8 cellular contexts compared by ENCODE assay signal in the genomic region with DNA sequence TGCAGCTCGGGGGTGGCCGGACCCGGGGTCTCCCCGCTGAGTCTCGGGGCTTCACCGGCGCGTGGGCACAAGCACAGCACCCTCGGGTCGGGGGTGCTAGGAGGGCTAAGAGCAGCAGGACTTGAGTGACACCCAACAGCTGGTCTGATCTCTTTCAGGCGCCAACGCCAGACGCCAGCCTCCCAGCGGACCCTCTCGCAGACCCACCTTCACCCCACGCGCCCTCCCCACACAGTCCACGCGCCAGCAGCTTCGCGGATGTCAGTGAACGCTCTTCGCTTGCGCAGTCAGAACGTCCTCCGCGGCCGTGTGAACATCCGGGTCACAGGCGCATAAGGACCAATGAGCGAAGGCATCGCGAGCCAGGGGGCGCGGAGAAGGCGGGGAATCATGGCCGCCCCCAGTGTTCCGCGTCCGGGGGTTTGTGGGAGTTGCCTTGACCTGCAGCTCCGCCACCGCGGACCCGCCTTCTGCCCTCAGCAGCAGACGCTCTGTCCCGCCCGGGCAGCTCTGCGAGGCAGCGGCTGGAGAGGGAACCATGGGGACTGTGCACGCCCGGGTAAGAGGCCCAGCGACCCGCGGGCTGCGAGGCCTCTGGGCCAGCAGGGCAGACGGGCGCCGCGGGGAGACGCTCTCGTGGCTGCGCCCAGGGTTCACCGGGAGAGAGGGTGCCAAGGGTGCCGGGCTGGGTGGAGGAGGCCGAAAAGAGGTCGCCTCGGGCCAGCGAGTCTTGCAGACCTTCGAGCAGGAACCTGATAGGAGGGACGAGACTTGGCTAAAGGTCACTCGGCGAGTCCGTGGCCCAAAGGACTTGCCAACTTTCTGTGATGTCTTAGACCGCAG.
DNase-seq lines count a peak whose midpoint lies in the region; ATAC-seq and TF ChIP-seq lines count a peak whose summit lies in the region.

A gene (plus strand): TSS at position 403 of the 843 bp plus-strand sequence. CDS start 136 bp downstream, at position 539.

- no peak for TF ChIP-seq CTCF in AG04449 (IDR thresholded peaks at IDR 0.05; ENCODE audit: insufficient read depth, low read length, missing control alignments)

- CTCF ChIA-PET in AG04449 (lab: Yijun Ruan, JAX), result interaction anchor here (0.9 to 1.8 kb wide), 9 partner anchors 10 to 672 kb away, joined by 3 to 37 read pairs (median 4); no protein-coding TSS in a partner anchor

- POLR2A ChIA-PET in AG04449 (lab: Yijun Ruan, JAX), result interaction anchor here (1.1 to 1.6 kb wide), 3 partner anchors 9 to 129 kb away, joined by 4 to 6 read pairs (median 4); no protein-coding TSS in a partner anchor

- peak; percentile 37 for DNase-seq in AG04449 (ENCODE audit: low read depth, low spot score)
- DNase-seq in NCI-H2227 treated with DMSO at 0.1 percent for 48 hours (lab: John Stamatoyannopoulos, UW), result peak; percentile 80
- DNase-seq in activated CD4-positive, CD25-positive, alpha-beta regulatory T cell (lab: John Stamatoyannopoulos, UW), result peak; percentile 77 to 84 (median 82)
- DNase-seq in central memory CD4-positive, alpha-beta T cell, result peak; percentile 86
- DNase-seq in inferior parietal cortex (ENCODE audit: extremely low spot score), result peak; percentile 95
- peak; percentile 85 to 89 for DNase-seq in stimulated activated CD4-positive, alpha-beta T cell treated with anti-CD3 and anti-CD28 coated beads, Interleukin-12 subunit alpha, Interleukin-12 subunit beta, amount 100 ng/mL, for 24 hours (ENCODE audit: low read depth in 2 of 2)

- H3K4me3 ChIP-seq in AG04449 (ENCODE audit: low read depth, low read length), result peak within 1 kb of the TSS; percentile 98

- peak; percentile 88 for ATAC-seq in GM18868 (IDR thresholded peaks at IDR 0.05; ENCODE audit: unreplicated experiment)
- peak; percentile 86 for ATAC-seq in HG03135 (IDR thresholded peaks at IDR 0.05; ENCODE audit: unreplicated experiment)

Comparison
In these comparisons a context has a peak if more than half of its experiments do, and no peak if none do; other contexts are left out.
1. Peak in every context shown above with its lines: DNase-seq, ATAC-seq and H3K4me3 ChIP-seq.
2. DNase-seq: peak in every context shown above with its lines; median percentile 95 in inferior parietal cortex; 87 in stimulated activated CD4-positive, alpha-beta T cell treated with anti-CD3 and anti-CD28 coated beads, Interleukin-12 subunit alpha, Interleukin-12 subunit beta, amount 100 ng/mL, for 24 hours; 86 in central memory CD4-positive, alpha-beta T cell; 82 in activated CD4-positive, CD25-positive, alpha-beta regulatory T cell; 80 in NCI-H2227 treated with DMSO at 0.1 percent for 48 hours; 37 in AG04449.